ENCODE assay signal across 1 cellular context in the genomic region with DNA sequence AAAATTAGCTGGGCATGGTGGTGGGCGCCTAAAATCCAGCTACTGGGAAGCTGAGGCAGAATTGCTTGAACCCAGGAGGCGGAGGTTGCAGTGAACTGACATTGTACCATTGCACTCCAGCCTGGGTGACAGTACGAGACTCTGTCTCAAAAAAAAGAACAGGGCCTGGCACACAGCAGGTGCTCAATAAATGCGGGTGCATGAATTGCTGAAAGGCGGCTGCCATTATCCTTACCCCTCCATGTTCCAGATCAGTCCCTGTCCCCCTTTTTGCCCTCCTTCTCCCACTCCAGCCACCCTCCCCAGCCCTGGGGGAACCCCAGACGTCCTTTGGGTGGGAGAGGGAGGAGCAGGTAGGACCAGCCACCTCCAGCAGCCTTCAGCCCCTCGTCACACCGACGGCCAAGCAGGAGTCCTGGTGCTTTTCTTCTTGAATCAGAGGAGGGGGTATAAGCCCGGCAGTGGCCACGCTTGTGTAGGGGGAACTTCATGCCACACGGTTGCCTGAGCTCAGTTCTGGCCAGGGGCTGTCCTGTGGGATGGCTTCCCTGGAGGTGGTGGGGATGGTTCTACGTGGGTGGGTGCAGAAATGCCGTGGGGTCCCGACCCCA.
TF ChIP-seq lines count a peak whose summit lies in the region.

No MANE protein-coding gene starts in this region.

TF ChIP-seq in A549, 52 proteins besides CTCF, POLR2A, EP300 and RAD21:
- TF ChIP-seq, protein P1, sequence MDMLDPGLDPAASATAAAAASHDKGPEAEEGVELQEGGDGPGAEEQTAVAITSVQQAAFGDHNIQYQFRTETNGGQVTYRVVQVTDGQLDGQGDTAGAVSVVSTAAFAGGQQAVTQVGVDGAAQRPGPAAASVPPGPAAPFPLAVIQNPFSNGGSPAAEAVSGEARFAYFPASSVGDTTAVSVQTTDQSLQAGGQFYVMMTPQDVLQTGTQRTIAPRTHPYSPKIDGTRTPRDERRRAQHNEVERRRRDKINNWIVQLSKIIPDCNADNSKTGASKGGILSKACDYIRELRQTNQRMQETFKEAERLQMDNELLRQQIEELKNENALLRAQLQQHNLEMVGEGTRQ (IDR thresholded peaks at IDR 0.05): no peak
- TF ChIP-seq RFX5 (IDR thresholded peaks at IDR 0.05) (no peak), CHD2 (IDR thresholded peaks at IDR 0.05; ENCODE audit: low read length, partially characterized antibody) (no peak), TFCP2L1 (CRISPR knock-in tag; IDR thresholded peaks at IDR 0.05) (no peak), HOXA7 (CRISPR knock-in tag; IDR thresholded peaks at IDR 0.05) (no peak), HOXB5 (CRISPR knock-in tag; IDR thresholded peaks at IDR 0.05) (no peak), MAZ (IDR thresholded peaks at IDR 0.05; ENCODE audit: borderline replicate concordance, low read depth, low read length) (no peak), RNF2 (IDR thresholded peaks at IDR 0.05; ENCODE audit: borderline replicate concordance, low read depth) (no peak), RCOR1 (IDR thresholded peaks at IDR 0.05; ENCODE audit: low read depth, low read length) (no peak), FOXS1 (CRISPR knock-in tag; IDR thresholded peaks at IDR 0.05) (no peak)
- TF ChIP-seq, protein P2, sequence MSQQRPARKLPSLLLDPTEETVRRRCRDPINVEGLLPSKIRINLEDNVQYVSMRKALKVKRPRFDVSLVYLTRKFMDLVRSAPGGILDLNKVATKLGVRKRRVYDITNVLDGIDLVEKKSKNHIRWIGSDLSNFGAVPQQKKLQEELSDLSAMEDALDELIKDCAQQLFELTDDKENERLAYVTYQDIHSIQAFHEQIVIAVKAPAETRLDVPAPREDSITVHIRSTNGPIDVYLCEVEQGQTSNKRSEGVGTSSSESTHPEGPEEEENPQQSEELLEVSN (IDR thresholded peaks at IDR 0.05; ENCODE audit: borderline replicate concordance, low read depth): no peak
TF ChIP-seq in A549: peak in this region for 0.
